In genomic region chr16:23726710-23727109, GRCh38 we compare ENCODE assay signal across 28 cellular contexts. TPM values are rescaled to one million over a fixed set of nuclear protein-coding genes. Genes with fewer than 3 reads are reported as not detected.
DNase-seq lines count a peak whose midpoint lies in the region; ATAC-seq, FAIRE-seq and TF ChIP-seq lines count a peak whose summit lies in the region.
"Had no signal": no experiment of that assay in that cellular context is flagged by ENCODE, and none has a peak within 500 bp of the region (broad histone marks: within the 10 kb centered on the region; RNA-seq: fewer than 3 reads in every experiment).

No MANE protein-coding gene starts in this region.

- no peak overlapping the region for H3K4me3 ChIP-seq in SK-N-MC
- no peak overlapping the region for H3K4me3 ChIP-seq in K562
- H3K4me3 ChIP-seq: BLaER1 had no signal

- H2AFZ ChIP-seq in K562 (ENCODE audit: low read depth, low read length), result 0 out of 2 replicates have a peak overlapping the region, but pooled peaks have one; percentile 5

- TF ChIP-seq EP300 in K562 (IDR thresholded peaks at IDR 0.05; ENCODE audit: low read length), result no peak

- CTCF ChIA-PET in K562 (lab: Yijun Ruan, JAX; ENCODE audit: low intra/inter-chr PET ratio), result no interaction called here

- no peak overlapping the region for H3K4me2 ChIP-seq in K562 (ENCODE audit: insufficient read depth, low read length)
- H3K4me2 ChIP-seq: BLaER1 had no signal

- WGBS in K562 (ENCODE audit: insufficient coverage, low coverage, missing lambda C conversion rate), result 84% methylated on average over 3 of the region's 3 CpGs

- no peak for TF ChIP-seq RAD21 in K562 (CRISPR knock-in tag; conservative IDR thresholded peaks at IDR 0.05 in 1 of 2, IDR thresholded peaks at IDR 0.05 in 1 of 2)

- no peaks in the 10 kb centered on the region for H4K20me1 ChIP-seq in K562 (replicated peaks; ENCODE audit: control insufficient read depth, insufficient read depth, low read length)
- H4K20me1 ChIP-seq: BLaER1 had no signal

- H3K9ac ChIP-seq in SK-N-MC (ENCODE audit: insufficient read length) (no peak overlapping the region), K562 (ENCODE audit: insufficient read depth in 1 of 2, low read depth in 2 of 2, low read length in 2 of 2) (no peak overlapping the region)
- H3K9ac ChIP-seq: BLaER1 had no signal

- no peak for TF ChIP-seq CTCF in K562 (IDR thresholded peaks at IDR 0.05 in 2 of 3, conservative IDR thresholded peaks at IDR 0.05 in 1 of 3; ENCODE audit: insufficient read depth in 2 of 3, low read depth in 1 of 3, low read length in 3 of 3)

- H3K36me3 ChIP-seq in SK-N-MC (ENCODE audit: insufficient read depth, low read length) (no peaks in the 10 kb centered on the region), K562 (ENCODE audit: control insufficient read depth, insufficient read depth, low read length) (no peaks in the 10 kb centered on the region)
- H3K36me3 ChIP-seq: BE2C, BLaER1 had no signal

- H3K4me1 ChIP-seq in K562 (replicated peaks in 1 of 2; ENCODE audit: control insufficient read depth in 2 of 2, insufficient read depth in 2 of 2, low read length in 2 of 2), result peaks cover 7 to 11% of the 10 kb centered on the region in 2 experiments; a peak in 4 of 5 replicates
- H3K4me1 ChIP-seq: BE2C, BLaER1 had no signal

- no peaks in the 10 kb centered on the region for H3K79me2 ChIP-seq in K562 (ENCODE audit: control insufficient read depth, insufficient read depth, low read length)

- BruUV-seq in K562 (replicated peaks; lab: Mats Ljungman, UMichigan), result no TSS peak

- H3K9me3 ChIP-seq in SK-N-MC (ENCODE audit: low read depth, low read length), result no peaks in the 10 kb centered on the region
- 0 out of 2 replicates have a peak, but pooled peaks cover 2% of the 10 kb centered on the region for H3K9me3 ChIP-seq in K562 (replicated peaks; ENCODE audit: control insufficient read depth, insufficient read depth, low read depth, low read length)
- H3K9me3 ChIP-seq: BE2C had no signal

- H3K27me3 ChIP-seq in K562 (ENCODE audit: control insufficient read depth in 2 of 2, insufficient read depth in 2 of 2, low read length in 2 of 2), result no peaks in the 10 kb centered on the region
- H3K27me3 ChIP-seq: BE2C, BLaER1 had no signal

- in situ Hi-C loops in K562 (cut with MboI), result no loop called here

- DNase-seq in SK-N-MC (ENCODE audit: low read depth, low spot score) (no peak), K562 (ENCODE audit: extremely low read depth in 1 of 4, low spot score in 3 of 4) (no peak), medulla oblongata (ENCODE audit: extremely low spot score) (no peak), epidermal melanocyte (ENCODE audit: insufficient read length, low spot score) (no peak)
- DNase-seq: 8988T; ACHN; BE2C; C1 segment of cervical spinal cord; CD4-positive, alpha-beta memory T cell; CD4-positive, CD25-positive, alpha-beta regulatory T cell; CD8-positive, alpha-beta memory T cell; COR-L47; DMS 273 treated with DMSO at 0.1 percent for 48 hours; DMS153; DMS53; DMS79; DND-41; EL; GDM1 had no signal

- H3K27ac ChIP-seq in SK-N-MC, result peak overlapping the region; percentile 49; the same call in 1 of the 2 replicates
- no peak overlapping the region for H3K27ac ChIP-seq in K562 (ENCODE audit: extremely low read depth, low read depth, low read length)
- H3K27ac ChIP-seq: BLaER1 had no signal

- intact Hi-C loops in K562 (cut with micrococcal nuclease), result loop anchor here (10.0 kb wide), 1 partner anchor 172 kb away; the partner anchor contains the start of genes EARS2 and UBFD1

- ATAC-seq in K562, result no peak

- FAIRE-seq in K562 (lab: Jason Lieb, UNC), result no peak
- FAIRE-seq: A204.1, GM12891, GM19239 had no signal

- TF ChIP-seq POLR2A in K562 (conservative IDR thresholded peaks at IDR 0.05), result no peak

- POLR2A ChIA-PET in K562 (lab: Yijun Ruan, JAX), result interaction anchor here (0.6 to 1.5 kb wide), 4 partner anchors 130 to 488 kb away, joined by 3 to 4 read pairs (median 3); partner anchors contain the start of gene NDUFAB1

- no peaks in the 10 kb centered on the region for H3K9me1 ChIP-seq in K562 (ENCODE audit: control insufficient read depth, insufficient read depth, low read length)

TF ChIP-seq in K562, 482 proteins besides CTCF, POLR2A, EP300 and RAD21:
- TF ChIP-seq BCOR (IDR thresholded peaks at IDR 0.05), result peak; percentile 50; the same call in 1 of the 2 replicates
- TF ChIP-seq ATF7 (IDR thresholded peaks at IDR 0.05), result no peak
- peak in 1 of 2 experiments; percentile 43; a peak in 1 of 4 replicates for TF ChIP-seq KDM1A (IDR thresholded peaks at IDR 0.05)
- peak; percentile 92 for TF ChIP-seq RBM25 (IDR thresholded peaks at IDR 0.05; ENCODE audit: low read depth, low read length, severe bottlenecking)
TF ChIP-seq in K562: peak in this region for 3.

RNA-seq across cellular contexts. Expression of gene ERN2, which starts 13.7 kb away (rescaled TPM):
- total RNA-seq in K562 (2011; cell fraction: chromatin; rRNA removed; ENCODE audit: low replicate concordance), result 1.00 and 1.2 TPM in 2 replicates
- total RNA-seq in K562 (2011; cell fraction: nucleolus; rRNA removed), result 9.5 and 13.8 TPM in 2 replicates
- 10.4 and 24.5 TPM in 2 replicates for total RNA-seq in K562 (2011; cell fraction: nucleoplasm; rRNA removed)
- 1.5 and 2.1 TPM in 2 replicates for total RNA-seq in K562 (2014; rRNA removed)
- total RNA-seq in K562 (2014; rRNA removed; fragmentation: Illumina TruSeq; extraction: Trizol), result 0.67 and 0.69 TPM in 2 replicates
- total RNA-seq in K562 (2015; rRNA removed; fragmentation: Illumina TruSeq; extraction: Trizol), result 1.0 TPM in 1 of 2 replicates, not detected in the other
- 0.22 and 0.36 TPM in 2 replicates for total RNA-seq in K562 (2021)
- polyA plus RNA-seq in K562 (2011; rRNA removed), result 0.12 and 0.33 TPM in 2 replicates
- polyA plus RNA-seq in K562 (2011; cell fraction: cytosol; rRNA removed), result 0.12 TPM in 1 of 2 replicates, not detected in the other
- polyA plus RNA-seq in K562 (2011; cell fraction: nucleus; rRNA removed), result 0.35 and 0.41 TPM in 2 replicates
- polyA plus RNA-seq in K562 (2012), result 0.01 and 0.24 TPM in 2 replicates
- not detected in 2 replicates for polyA plus RNA-seq in K562 (2014; fragmentation: Illumina TruSeq; extraction: Trizol)
- polyA plus RNA-seq in K562 (2014; fragmentation: Nextera tagmentation; extraction: Ambion mirVana), result not detected
- 0.07 TPM in 1 of 2 replicates, not detected in the other for polyA plus RNA-seq in K562 (2014; rRNA removed)
- polyA minus RNA-seq in K562 (2011; rRNA and poly(A)+ RNA removed), result 8.3 and 11.8 TPM in 2 replicates
- polyA minus RNA-seq in K562 (2011; cell fraction: cytosol; rRNA and poly(A)+ RNA removed), result 5.3 TPM in 1 of 2 replicates, not detected in the other
- 4.4 and 7.6 TPM in 2 replicates for polyA minus RNA-seq in K562 (2011; cell fraction: nucleus; rRNA and poly(A)+ RNA removed)
- total RNA-seq: A673; CD4-positive, alpha-beta memory T cell; CD4-positive, CD25-positive, alpha-beta regulatory T cell; CD8-positive, alpha-beta memory T cell had no signal
- polyA plus RNA-seq: CD14-positive monocyte; CD4-positive, alpha-beta memory T cell; CD4-positive, CD25-positive, alpha-beta regulatory T cell; CD8-positive, alpha-beta memory T cell had no signal

RNA-seq across cellular contexts. Expression of gene CHP2, which starts 28.1 kb away (rescaled TPM):
- total RNA-seq in K562 (2011; cell fraction: chromatin; rRNA removed; ENCODE audit: low replicate concordance), result 0.39 and 0.46 TPM in 2 replicates
- 0.33 and 0.39 TPM in 2 replicates for total RNA-seq in K562 (2011; cell fraction: nucleolus; rRNA removed)
- total RNA-seq in K562 (2011; cell fraction: nucleoplasm; rRNA removed), result 0.51 and 0.84 TPM in 2 replicates
- total RNA-seq in K562 (2014; rRNA removed) (0.50 and 1.1 TPM in 2 replicates), K562 (2014; rRNA removed; fragmentation: Illumina TruSeq; extraction: Trizol) (0.80 and 0.83 TPM in 2 replicates), K562 (2015; rRNA removed; fragmentation: Illumina TruSeq; extraction: Trizol) (0.76 and 0.87 TPM in 2 replicates), K562 (2021) (0.95 and 1.1 TPM in 2 replicates)
- polyA plus RNA-seq in K562 (2011; rRNA removed) (0.43 and 0.85 TPM in 2 replicates), K562 (2014; fragmentation: Illumina TruSeq; extraction: Trizol) (0.78 and 1.1 TPM in 2 replicates), K562 (2014; fragmentation: Nextera tagmentation; extraction: Ambion mirVana) (under 1 TPM; 0.23 to 0.45 TPM), K562 (2014; rRNA removed) (1.1 and 1.2 TPM in 2 replicates)
- polyA plus RNA-seq in K562 (2011; cell fraction: cytosol; rRNA removed), result 0.38 and 0.52 TPM in 2 replicates
- polyA plus RNA-seq in K562 (2011; cell fraction: nucleus; rRNA removed), result 0.24 and 1.1 TPM in 2 replicates
- 1.2 and 1.9 TPM in 2 replicates for polyA plus RNA-seq in K562 (2012)
- 0.21 and 0.67 TPM in 2 replicates for polyA minus RNA-seq in K562 (2011; rRNA and poly(A)+ RNA removed)
- 0.57 TPM in 1 of 2 replicates, not detected in the other for polyA minus RNA-seq in K562 (2011; cell fraction: cytosol; rRNA and poly(A)+ RNA removed)
- 0.22 and 0.40 TPM in 2 replicates for polyA minus RNA-seq in K562 (2011; cell fraction: nucleus; rRNA and poly(A)+ RNA removed)
- total RNA-seq: CD4-positive, alpha-beta memory T cell; CD4-positive, CD25-positive, alpha-beta regulatory T cell; CD8-positive, alpha-beta memory T cell; Daoy; G401 had no signal
- polyA plus RNA-seq: AG04450; CD14-positive monocyte; CD4-positive, alpha-beta memory T cell; CD4-positive, CD25-positive, alpha-beta regulatory T cell; CD8-positive, alpha-beta memory T cell had no signal

RNA-seq across cellular contexts. Expression of gene PLK1, which starts 48.0 kb away (rescaled TPM):
- 111 and 188 TPM in 2 replicates for total RNA-seq in K562 (2011; cell fraction: chromatin; rRNA removed; ENCODE audit: low replicate concordance)
- total RNA-seq in K562 (2011; cell fraction: nucleolus; rRNA removed), result 141 and 146 TPM in 2 replicates
- total RNA-seq in K562 (2011; cell fraction: nucleoplasm; rRNA removed), result 112 and 116 TPM in 2 replicates
- total RNA-seq in K562 (2014; rRNA removed) (76.3 and 90.5 TPM in 2 replicates), K562 (2014; rRNA removed; fragmentation: Illumina TruSeq; extraction: Trizol) (36.9 and 45.2 TPM in 2 replicates), K562 (2015; rRNA removed; fragmentation: Illumina TruSeq; extraction: Trizol) (35.5 and 35.6 TPM in 2 replicates), K562 (2021) (139 and 152 TPM in 2 replicates)
- polyA plus RNA-seq in K562 (2011; rRNA removed) (45.5 and 105 TPM in 2 replicates), K562 (2014; fragmentation: Illumina TruSeq; extraction: Trizol) (169 and 212 TPM in 2 replicates), K562 (2014; fragmentation: Nextera tagmentation; extraction: Ambion mirVana) (10 to 100 TPM; 13.6 to 24.8 TPM), K562 (2014; rRNA removed) (72.2 and 87.6 TPM in 2 replicates)
- 134 and 197 TPM in 2 replicates for polyA plus RNA-seq in K562 (2011; cell fraction: cytosol; rRNA removed)
- 128 and 139 TPM in 2 replicates for polyA plus RNA-seq in K562 (2011; cell fraction: nucleus; rRNA removed)
- polyA plus RNA-seq in K562 (2012), result 138 and 150 TPM in 2 replicates
- polyA minus RNA-seq in K562 (2011; rRNA and poly(A)+ RNA removed), result 74.4 and 102 TPM in 2 replicates
- 131 and 161 TPM in 2 replicates for polyA minus RNA-seq in K562 (2011; cell fraction: cytosol; rRNA and poly(A)+ RNA removed)
- 61.0 and 77.9 TPM in 2 replicates for polyA minus RNA-seq in K562 (2011; cell fraction: nucleus; rRNA and poly(A)+ RNA removed)
- polyA plus RNA-seq: CD14-positive monocyte had no signal
